In the genomic region with DNA sequence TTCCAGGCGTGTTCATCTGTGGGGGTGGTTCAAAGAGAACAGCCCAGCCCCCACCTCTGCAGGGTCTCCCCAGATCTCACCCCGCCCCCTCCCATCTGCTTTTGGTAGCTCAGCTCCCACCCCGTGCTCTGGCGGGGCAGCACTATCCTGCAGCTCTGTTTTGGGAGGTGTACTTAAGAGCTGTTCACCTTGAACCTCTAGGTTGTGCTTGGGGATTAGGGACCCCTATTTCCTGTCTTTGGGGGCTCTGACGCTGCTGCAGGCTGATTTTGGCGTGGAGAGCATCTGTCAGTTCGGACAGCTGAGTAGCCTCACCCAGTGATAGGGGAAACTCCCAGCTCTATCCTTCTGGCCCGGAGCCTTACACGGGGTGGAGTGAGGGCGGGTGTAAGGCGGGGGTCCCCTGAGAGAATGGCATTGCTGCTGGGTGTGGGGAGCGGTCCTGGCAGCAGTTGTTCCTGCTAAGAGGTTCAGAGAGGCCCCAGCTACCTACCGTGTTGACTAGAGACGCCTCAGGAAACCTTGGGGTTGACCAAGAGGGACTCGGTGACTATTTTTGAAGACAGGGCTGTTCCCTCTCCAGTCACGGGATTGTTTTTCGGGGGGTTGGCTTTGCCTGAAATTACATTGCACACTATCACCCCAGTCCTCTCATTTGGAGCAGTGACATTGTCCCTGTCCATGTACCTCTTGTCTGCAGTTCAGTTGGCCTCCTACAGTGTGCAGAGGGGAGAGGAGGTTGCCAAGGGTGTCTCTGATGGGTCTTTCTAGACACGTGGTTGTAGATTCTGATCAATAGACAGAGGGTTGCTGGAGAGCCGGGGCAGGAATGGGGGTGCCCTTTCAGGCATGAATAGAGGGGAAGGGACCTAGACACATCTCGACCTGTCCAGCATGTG, we compare ENCODE assay signal across 1 cellular context.
TF ChIP-seq lines count a peak whose summit lies in the region.

No MANE protein-coding gene starts in this region.

TF ChIP-seq in GM23338, 12 proteins besides CTCF, POLR2A, EP300 and RAD21 (continued from another document):
- TF ChIP-seq, protein P1, sequence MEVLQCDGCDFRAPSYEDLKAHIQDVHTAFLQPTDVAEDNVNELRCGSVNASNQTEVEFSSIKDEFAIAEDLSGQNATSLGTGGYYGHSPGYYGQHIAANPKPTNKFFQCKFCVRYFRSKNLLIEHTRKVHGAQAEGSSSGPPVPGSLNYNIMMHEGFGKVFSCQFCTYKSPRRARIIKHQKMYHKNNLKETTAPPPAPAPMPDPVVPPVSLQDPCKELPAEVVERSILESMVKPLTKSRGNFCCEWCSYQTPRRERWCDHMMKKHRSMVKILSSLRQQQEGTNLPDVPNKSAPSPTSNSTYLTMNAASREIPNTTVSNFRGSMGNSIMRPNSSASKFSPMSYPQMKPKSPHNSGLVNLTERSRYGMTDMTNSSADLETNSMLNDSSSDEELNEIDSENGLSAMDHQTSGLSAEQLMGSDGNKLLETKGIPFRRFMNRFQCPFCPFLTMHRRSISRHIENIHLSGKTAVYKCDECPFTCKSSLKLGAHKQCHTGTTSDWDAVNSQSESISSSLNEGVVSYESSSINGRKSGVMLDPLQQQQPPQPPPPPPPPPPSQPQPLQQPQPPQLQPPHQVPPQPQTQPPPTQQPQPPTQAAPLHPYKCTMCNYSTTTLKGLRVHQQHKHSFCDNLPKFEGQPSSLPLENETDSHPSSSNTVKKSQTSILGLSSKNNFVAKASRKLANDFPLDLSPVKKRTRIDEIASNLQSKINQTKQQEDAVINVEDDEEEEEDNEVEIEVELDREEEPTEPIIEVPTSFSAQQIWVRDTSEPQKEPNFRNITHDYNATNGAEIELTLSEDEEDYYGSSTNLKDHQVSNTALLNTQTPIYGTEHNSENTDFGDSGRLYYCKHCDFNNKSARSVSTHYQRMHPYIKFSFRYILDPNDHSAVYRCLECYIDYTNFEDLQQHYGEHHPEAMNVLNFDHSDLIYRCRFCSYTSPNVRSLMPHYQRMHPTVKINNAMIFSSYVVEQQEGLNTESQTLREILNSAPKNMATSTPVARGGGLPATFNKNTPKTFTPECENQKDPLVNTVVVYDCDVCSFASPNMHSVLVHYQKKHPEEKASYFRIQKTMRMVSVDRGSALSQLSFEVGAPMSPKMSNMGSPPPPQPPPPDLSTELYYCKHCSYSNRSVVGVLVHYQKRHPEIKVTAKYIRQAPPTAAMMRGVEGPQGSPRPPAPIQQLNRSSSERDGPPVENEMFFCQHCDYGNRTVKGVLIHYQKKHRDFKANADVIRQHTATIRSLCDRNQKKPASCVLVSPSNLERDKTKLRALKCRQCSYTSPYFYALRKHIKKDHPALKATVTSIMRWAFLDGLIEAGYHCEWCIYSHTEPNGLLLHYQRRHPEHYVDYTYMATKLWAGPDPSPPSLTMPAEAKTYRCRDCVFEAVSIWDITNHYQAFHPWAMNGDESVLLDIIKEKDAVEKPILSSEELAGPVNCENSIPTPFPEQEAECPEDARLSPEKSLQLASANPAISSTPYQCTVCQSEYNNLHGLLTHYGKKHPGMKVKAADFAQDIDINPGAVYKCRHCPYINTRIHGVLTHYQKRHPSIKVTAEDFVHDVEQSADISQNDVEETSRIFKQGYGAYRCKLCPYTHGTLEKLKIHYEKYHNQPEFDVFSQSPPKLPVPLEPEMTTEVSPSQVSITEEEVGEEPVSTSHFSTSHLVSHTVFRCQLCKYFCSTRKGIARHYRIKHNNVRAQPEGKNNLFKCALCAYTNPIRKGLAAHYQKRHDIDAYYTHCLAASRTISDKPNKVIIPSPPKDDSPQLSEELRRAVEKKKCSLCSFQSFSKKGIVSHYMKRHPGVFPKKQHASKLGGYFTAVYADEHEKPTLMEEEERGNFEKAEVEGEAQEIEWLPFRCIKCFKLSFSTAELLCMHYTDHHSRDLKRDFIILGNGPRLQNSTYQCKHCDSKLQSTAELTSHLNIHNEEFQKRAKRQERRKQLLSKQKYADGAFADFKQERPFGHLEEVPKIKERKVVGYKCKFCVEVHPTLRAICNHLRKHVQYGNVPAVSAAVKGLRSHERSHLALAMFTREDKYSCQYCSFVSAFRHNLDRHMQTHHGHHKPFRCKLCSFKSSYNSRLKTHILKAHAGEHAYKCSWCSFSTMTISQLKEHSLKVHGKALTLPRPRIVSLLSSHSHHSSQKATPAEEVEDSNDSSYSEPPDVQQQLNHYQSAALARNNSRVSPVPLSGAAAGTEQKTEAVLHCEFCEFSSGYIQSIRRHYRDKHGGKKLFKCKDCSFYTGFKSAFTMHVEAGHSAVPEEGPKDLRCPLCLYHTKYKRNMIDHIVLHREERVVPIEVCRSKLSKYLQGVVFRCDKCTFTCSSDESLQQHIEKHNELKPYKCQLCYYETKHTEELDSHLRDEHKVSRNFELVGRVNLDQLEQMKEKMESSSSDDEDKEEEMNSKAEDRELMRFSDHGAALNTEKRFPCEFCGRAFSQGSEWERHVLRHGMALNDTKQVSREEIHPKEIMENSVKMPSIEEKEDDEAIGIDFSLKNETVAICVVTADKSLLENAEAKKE (CRISPR knock-in tag; IDR thresholded peaks at IDR 0.05) = no peak
- no peak for TF ChIP-seq NANOG (IDR thresholded peaks at IDR 0.05; ENCODE audit: borderline replicate concordance)
- TF ChIP-seq ZNF331 (CRISPR knock-in tag; IDR thresholded peaks at IDR 0.05; ENCODE audit: low read depth) = no peak
- no peak for TF ChIP-seq EZH2 (IDR thresholded peaks at IDR 0.05; ENCODE audit: low read depth, unreplicated experiment)
TF ChIP-seq in GM23338: peak in this region for 0.
